ENCODE assay signal across 9 cellular contexts in genomic region chr9:120904999-120905793, GRCh38. TPM values are rescaled to one million over a fixed set of nuclear protein-coding genes. Genes with fewer than 3 reads are reported as not detected.
DNase-seq lines count a peak whose midpoint lies in the region; ATAC-seq and TF ChIP-seq lines count a peak whose summit lies in the region.
"Had no signal": no experiment of that assay in that cellular context is flagged by ENCODE, and none has a peak within 500 bp of the region (broad histone marks: within the 10 kb centered on the region; RNA-seq: fewer than 3 reads in every experiment).

No MANE protein-coding gene starts in this region.

- H3K36me3 Mint-ChIP-seq in activated B cell treated with CpG ODN at 0.5 μM for 24 hours (ENCODE audit: low read depth), result peaks cover 88% of the 10 kb centered on the region

- peak overlapping the region; percentile 56 for H2AK5ac ChIP-seq in neuronal stem cell (ENCODE audit: low read depth, low read length)

- no peak overlapping the region for H4K91ac ChIP-seq in neuronal stem cell (ENCODE audit: low read depth, low read length, poor library complexity)

- peak overlapping the region; percentile 81 for H2BK15ac ChIP-seq in neuronal stem cell (ENCODE audit: low read length)

- peak overlapping the region; percentile 91 for H3K23ac ChIP-seq in neuronal stem cell (ENCODE audit: low read depth, low read length, poor library complexity)

- no peak overlapping the region for H2AFZ ChIP-seq in neuronal stem cell (ENCODE audit: low read length)

- ATAC-seq in activated B cell treated with CpG ODN at 0.5 μM for 24 hours (ENCODE audit: low read depth), result peak; percentile 10
- ATAC-seq in HG02840 (IDR thresholded peaks at IDR 0.05; ENCODE audit: low FRiP score, unreplicated experiment), result no peak

- intact Hi-C loops in activated B cell treated with CpG ODN at 0.5 μM for 24 hours (cut with micrococcal nuclease), result loop anchor here (1.0 kb wide), 1 partner anchor 31 kb away; no protein-coding TSS in a partner anchor

- no peak overlapping the region for H3K27ac ChIP-seq in HEK293 (ENCODE audit: extremely low read depth, low read depth, low read length)
- no peak overlapping the region for H3K27ac ChIP-seq in neuronal stem cell (replicated peaks; ENCODE audit: low read length)
- H3K27ac ChIP-seq in suprapubic skin, result no peak overlapping the region

- H3K79me1 ChIP-seq in neuronal stem cell (ENCODE audit: low read depth, low read length), result no peaks in the 10 kb centered on the region

- peaks cover 0 to 15% (median 2%) of the 10 kb centered on the region in 3 experiments for H3K27me3 ChIP-seq in neuronal stem cell (ENCODE audit: control insufficient read depth in 3 of 3, insufficient read depth in 3 of 3, low read depth in 1 of 3, low read length in 3 of 3)
- no peaks in the 10 kb centered on the region for H3K27me3 ChIP-seq in suprapubic skin

- TF ChIP-seq CTCF in HEK293 (tag by site-specific recombination; IDR thresholded peaks at IDR 0.05), result no peak
- no peak for TF ChIP-seq CTCF in activated B cell treated with CpG ODN at 0.5 μM for 24 hours (IDR thresholded peaks at IDR 0.05)
- no peak for TF ChIP-seq CTCF in suprapubic skin (IDR thresholded peaks at IDR 0.05)

- peak overlapping the region; percentile 44 for H3K9ac ChIP-seq in neuronal stem cell (ENCODE audit: low read depth, low read length, poor library complexity)

- WGBS in neuronal stem cell (ENCODE audit: extremely low coverage in 2 of 2, insufficient read length in 2 of 2, insufficient replicate concordance in 1 of 2), 2 donors, result no CpG with 5 or more reads among the region's 17 CpGs
- 99% methylated on average over 15 of the region's 17 CpGs for WGBS in suprapubic skin

- H4K8ac ChIP-seq in neuronal stem cell (ENCODE audit: low read depth, low read length), result peak overlapping the region; percentile 17

- H3K4ac ChIP-seq in neuronal stem cell (ENCODE audit: low read length), result no peak overlapping the region

- no peak for TF ChIP-seq POLR2A in suprapubic skin (IDR thresholded peaks at IDR 0.05)

- H3K9me3 ChIP-seq in HEK293 (ENCODE audit: control insufficient read depth, insufficient read depth, low read depth, low read length) (no peaks in the 10 kb centered on the region), neuronal stem cell (replicated peaks in 1 of 2; ENCODE audit: control insufficient read depth in 2 of 2, insufficient read depth in 1 of 2, low read depth in 1 of 2, low read length in 2 of 2) (no peaks in the 10 kb centered on the region), suprapubic skin (no peaks in the 10 kb centered on the region)

- POLR2A ChIA-PET in HEK293 (lab: Yijun Ruan, JAX) (interaction anchor here (1.4 kb wide), 1 partner anchor 19 kb away, joined by 3 read pairs; no protein-coding TSS in a partner anchor), activated B cell treated with CpG ODN at 0.5 μM for 24 hours (lab: Charles Lee) (interaction anchor here (1.0 to 8.3 kb wide), 7 partner anchors 11 to 39 kb away, joined by 3 to 61 read pairs (median 9); partner anchors contain the start of gene TRAF1)

- H3K4me1 ChIP-seq in HEK293 (ENCODE audit: control insufficient read depth, insufficient read depth, low read length), result no peaks in the 10 kb centered on the region
- no peaks in the 10 kb centered on the region for H3K4me1 ChIP-seq in neuronal stem cell (ENCODE audit: control insufficient read depth in 2 of 2, insufficient read depth in 1 of 2, low read depth in 1 of 2, low read length in 2 of 2)
- H3K4me1 ChIP-seq in suprapubic skin, result peaks cover 4% of the 10 kb centered on the region

- H3K27ac Mint-ChIP-seq in activated B cell treated with CpG ODN at 0.5 μM for 24 hours, result peak overlapping the region; percentile 63

- peak overlapping the region; percentile 10 for H2BK12ac ChIP-seq in neuronal stem cell (ENCODE audit: low read length)

- peak overlapping the region; percentile 56 for H3K14ac ChIP-seq in neuronal stem cell (ENCODE audit: low read length)

- H3K9me3 Mint-ChIP-seq in activated B cell treated with CpG ODN at 0.5 μM for 24 hours, result no peaks in the 10 kb centered on the region

- no peaks in the 10 kb centered on the region for H3K27me3 Mint-ChIP-seq in activated B cell treated with CpG ODN at 0.5 μM for 24 hours

- no peak overlapping the region for H2BK5ac ChIP-seq in neuronal stem cell (ENCODE audit: low read length)

- TF ChIP-seq EP300 in suprapubic skin (IDR thresholded peaks at IDR 0.05), result no peak

- H3K4me1 Mint-ChIP-seq in activated B cell treated with CpG ODN at 0.5 μM for 24 hours, result peaks cover 73% of the 10 kb centered on the region

- H3K18ac ChIP-seq in neuronal stem cell (ENCODE audit: low read length), result peak overlapping the region; percentile 59

- CTCF ChIA-PET in HEK293 (lab: Yijun Ruan, JAX), result no interaction called here
- CTCF ChIA-PET in activated B cell treated with CpG ODN at 0.5 μM for 24 hours (lab: Charles Lee), result no interaction called here

- H3K36me3 ChIP-seq in HEK293 (ENCODE audit: control insufficient read depth in 2 of 2, insufficient read depth in 1 of 2, low read length in 2 of 2) (no peaks in the 10 kb centered on the region), neuronal stem cell (replicated peaks in 1 of 2; ENCODE audit: control insufficient read depth in 2 of 2, insufficient read depth in 2 of 2, low read length in 2 of 2) (no peaks in the 10 kb centered on the region), suprapubic skin (peaks cover 5% of the 10 kb centered on the region)

- peak overlapping the region; percentile 15 for H3K4me3 Mint-ChIP-seq in activated B cell treated with CpG ODN at 0.5 μM for 24 hours

- H3K4me2 ChIP-seq in neuronal stem cell (ENCODE audit: insufficient read depth, low read length, poor library complexity, severe bottlenecking), result no peak overlapping the region

- H3K4me3 ChIP-seq in HEK293 (ENCODE audit: low read depth, low read length) (no peak overlapping the region), neuronal stem cell (ENCODE audit: low read length in 2 of 2) (peak overlapping the region in 1 of 2 donors; percentile 20), suprapubic skin (no peak overlapping the region)

- no peak overlapping the region for H2BK120ac ChIP-seq in neuronal stem cell (ENCODE audit: low read depth, low read length)

- DNase-seq in activated CD4-positive, CD25-positive, alpha-beta regulatory T cell treated with anti-CD3 and anti-CD28 coated beads, Interleukin-2, amount 50 U/mL, for 72 hours, result peak; percentile 33
- DNase-seq in activated CD4-positive, CD25-positive, alpha-beta regulatory T cell (lab: John Stamatoyannopoulos, UW), result no peak
- no peak for DNase-seq in activated B cell treated with CpG ODN at 0.5 μM for 24 hours
- no peak for DNase-seq in neuronal stem cell (ENCODE audit: low spot score)
- DNase-seq in suprapubic skin (ENCODE audit: low spot score in 2 of 2), result no peak
- DNase-seq in SW480 (ENCODE audit: low spot score), result no peak
- DNase-seq: ACHN had no signal

TF ChIP-seq in HEK293, 187 proteins besides CTCF, POLR2A, EP300 and RAD21 (continues in another document):
- TF ChIP-seq ZFP3 (tag by site-specific recombination; IDR thresholded peaks at IDR 0.05; ENCODE audit: low read depth) (no peak), RBAK (tag by site-specific recombination; IDR thresholded peaks at IDR 0.05) (no peak), MYNN (tag by site-specific recombination; IDR thresholded peaks at IDR 0.05; ENCODE audit: borderline replicate concordance) (no peak), OSR2 (tag by site-specific recombination; IDR thresholded peaks at IDR 0.05) (no peak), ZNF354C (tag by site-specific recombination; IDR thresholded peaks at IDR 0.05; ENCODE audit: borderline replicate concordance, low read depth) (no peak), ZNF146 (tag by site-specific recombination; IDR thresholded peaks at IDR 0.05) (no peak), EGR2 (tag by site-specific recombination; IDR thresholded peaks at IDR 0.05; ENCODE audit: low read depth) (peak; percentile 49; the same call in 1 of the 2 replicates), ZNF391 (tag by site-specific recombination; IDR thresholded peaks at IDR 0.05; ENCODE audit: borderline replicate concordance, low read depth) (no peak), ZFP41 (tag by site-specific recombination; IDR thresholded peaks at IDR 0.05; ENCODE audit: borderline replicate concordance) (no peak), ZFHX2 (tag by site-specific recombination; conservative IDR thresholded peaks at IDR 0.05) (peak; percentile 62), ZSCAN4 (tag by site-specific recombination; IDR thresholded peaks at IDR 0.05) (no peak), INSM2 (tag by site-specific recombination; IDR thresholded peaks at IDR 0.05) (no peak)

RNA-seq across cellular contexts. Expression of gene TRAF1, which starts 21.4 kb away (rescaled TPM):
- 115 and 130 TPM in 2 replicates for total RNA-seq in activated B cell treated with CpG ODN at 0.5 μM for 24 hours
- polyA plus RNA-seq in neuronal stem cell (2013, experiment 1 of 2), result 2.0 TPM
- 2.0 TPM for polyA plus RNA-seq in neuronal stem cell (2013, experiment 2 of 2)
- total RNA-seq in suprapubic skin, result 10 to 100 TPM in 1 of 4 donors, 1 to 10 TPM in 3; 3.5 to 12.2 (median 7.5) TPM

RNA-seq across cellular contexts. Expression of gene PHF19, which starts 28.2 kb away (rescaled TPM):
- total RNA-seq in activated B cell treated with CpG ODN at 0.5 μM for 24 hours, result 50.2 and 55.3 TPM in 2 replicates
- polyA plus RNA-seq in neuronal stem cell (2013, experiment 1 of 2), result 24.6 TPM
- 23.4 TPM for polyA plus RNA-seq in neuronal stem cell (2013, experiment 2 of 2)
- 10 to 100 TPM; 11.3 to 15.5 (median 13.8) TPM for total RNA-seq in suprapubic skin
